8 cellular contexts compared by ENCODE assay signal in the genomic region with DNA sequence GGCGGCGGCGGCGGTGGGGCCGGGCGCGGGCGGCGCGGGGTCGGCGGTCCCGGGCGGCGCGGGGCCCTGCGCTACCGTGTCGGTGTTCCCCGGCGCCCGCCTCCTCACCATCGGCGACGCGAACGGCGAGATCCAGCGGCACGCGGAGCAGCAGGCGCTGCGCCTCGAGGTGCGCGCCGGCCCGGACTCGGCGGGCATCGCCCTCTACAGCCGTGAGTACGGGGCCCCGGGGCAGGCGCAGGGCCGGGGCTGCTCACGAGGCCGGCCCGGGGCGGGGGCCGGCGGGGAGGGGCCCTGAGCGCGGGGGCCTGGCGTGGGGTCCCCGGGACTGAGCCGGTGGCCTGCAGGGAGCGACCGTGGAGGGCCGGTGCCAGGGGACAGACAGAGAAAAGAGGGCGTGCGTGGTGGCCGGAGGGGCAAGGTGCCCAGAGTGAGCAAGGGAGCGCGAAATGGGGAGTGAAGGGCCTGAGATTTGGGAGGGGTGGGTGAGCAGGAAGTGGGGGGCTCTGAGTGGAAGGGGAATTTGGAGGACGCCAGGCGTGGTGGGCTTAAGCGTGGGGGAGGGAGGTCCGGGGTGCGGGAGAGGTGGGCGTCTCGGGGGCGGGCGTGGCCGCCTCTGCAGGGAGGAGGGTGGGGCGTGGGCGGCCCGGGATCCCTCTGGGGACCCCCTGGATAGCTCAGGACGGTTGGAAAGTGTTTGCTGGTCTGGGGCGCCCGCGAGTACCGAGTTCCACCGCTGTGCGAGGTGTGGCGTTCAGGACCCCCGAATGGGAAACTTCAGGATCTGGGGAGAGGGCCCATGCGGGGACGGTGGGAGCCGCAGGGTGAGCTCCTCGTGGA. TPM values are rescaled to one million over a fixed set of nuclear protein-coding genes. Genes with fewer than 3 reads are reported as not detected.
A peak's percentile ranks its signal among the peaks of the same experiment; 100 is the strongest.
DNase-seq lines count a peak whose midpoint lies in the region; ATAC-seq and TF ChIP-seq lines count a peak whose summit lies in the region.

No MANE protein-coding gene starts in this region.

- H3K4me1 Mint-ChIP-seq in naive thymus-derived CD8-positive, alpha-beta T cell: peaks cover 8 to 33% (median 20%) of the 10 kb centered on the region in 4 donors

- H3K4me3 ChIP-seq in A673 (ENCODE audit: low read depth, low read length, poor library complexity, severe bottlenecking): peak overlapping the region; percentile 98
- peak overlapping the region; percentile 96 for H3K4me3 ChIP-seq in HUES6 (ENCODE audit: low read depth, low read length)
- peak overlapping the region; percentile 78 to 80 for H3K4me3 ChIP-seq in esophagus (ENCODE audit: low read depth in 1 of 2, low read length in 2 of 2)
- H3K4me3 ChIP-seq in transverse colon: peak overlapping the region; percentile 75 to 96 (median 89)

- H3K4me1 ChIP-seq in A673 (ENCODE audit: insufficient read depth, low read length, poor library complexity, severe bottlenecking) (peaks cover 11% of the 10 kb centered on the region), HUES6 (ENCODE audit: control insufficient read depth, insufficient read depth, low read length) (peaks cover 3% of the 10 kb centered on the region; the same call in 1 of the 2 replicates), esophagus (ENCODE audit: control insufficient read depth in 2 of 2, insufficient read depth in 2 of 2, low read length in 1 of 2) (peaks cover 0 to 3% of the 10 kb centered on the region in 2 donors), transverse colon (peaks cover 19 to 41% (median 31%) of the 10 kb centered on the region in 4 donors)

- in situ Hi-C loops in transverse colon (cut with MboI; ENCODE audit: low pct_ligation_motif_present in 1 of 4, low pct_unique_long_range_greater_than_20kb in 1 of 4, low sequenced_read_pairs in 3 of 4): loop anchor here in 2 of 4 donors (25.0 kb wide), 1 partner anchor 160 kb away; a partner anchor contains a TSS

- H3K27ac ChIP-seq in A673 (ENCODE audit: low read depth, low read length, poor library complexity, severe bottlenecking) (peak overlapping the region; percentile 98), HUES6 (ENCODE audit: low read depth, low read length) (peak overlapping the region; percentile 76; the same call in 1 of the 2 replicates), esophagus (ENCODE audit: low read depth in 2 of 2, low read length in 1 of 2) (peak overlapping the region; percentile 79 to 83), transverse colon (peak overlapping the region; percentile 88 to 97 (median 92))

- ATAC-seq in GM18907 (IDR thresholded peaks at IDR 0.05; ENCODE audit: unreplicated experiment): peak; percentile 11
- ATAC-seq in naive thymus-derived CD8-positive, alpha-beta T cell: peak in 1 of 2 donors; percentile 7

- POLR2A ChIA-PET in A673 (lab: Charles Lee; ENCODE audit: low non-redundant PET): no interaction called here
- POLR2A ChIA-PET in naive thymus-derived CD8-positive, alpha-beta T cell (lab: Charles Lee): interaction anchor here (1.0 to 2.1 kb wide), 4 partner anchors 8 to 155 kb away, joined by 3 to 8 read pairs (median 6); a partner anchor contains a TSS

- H3K27ac Mint-ChIP-seq in naive thymus-derived CD8-positive, alpha-beta T cell: peak overlapping the region in 9 of 10 donors; percentile 29 to 92 (median 78)

- H3K36me3 ChIP-seq in A673 (ENCODE audit: insufficient read depth, low read length, poor library complexity, severe bottlenecking) (no peaks in the 10 kb centered on the region), HUES6 (ENCODE audit: control insufficient read depth, insufficient read depth, low read length) (no peaks in the 10 kb centered on the region), esophagus (ENCODE audit: control insufficient read depth in 2 of 2, insufficient read depth in 2 of 2, low read length in 1 of 2) (no peaks in the 10 kb centered on the region), transverse colon (no peaks in the 10 kb centered on the region)

- H3K27me3 Mint-ChIP-seq in naive thymus-derived CD8-positive, alpha-beta T cell: no peaks in the 10 kb centered on the region

- intact Hi-C loops in A673 (cut with micrococcal nuclease; ENCODE audit: unreplicated experiment): loop anchor here (5.0 kb wide), 1 partner anchor 55 kb away; a partner anchor contains a TSS
- intact Hi-C loops in transverse colon (cut with DNase I; ENCODE audit: low total_unique reads): loop anchor here (10.0 kb wide), 1 partner anchor 53 kb away; a partner anchor contains a TSS

- CTCF ChIA-PET in A673 (lab: Charles Lee): interaction anchor here (0.6 to 1.6 kb wide), 8 partner anchors 14 to 154 kb away, joined by 3 to 12 read pairs (median 4); a partner anchor contains a TSS

- H3K27me3 ChIP-seq in A673 (replicated peaks; ENCODE audit: insufficient read depth, low read depth, low read length, poor library complexity) (no peaks in the 10 kb centered on the region), HUES6 (ENCODE audit: control insufficient read depth, insufficient read depth, low read length) (no peaks in the 10 kb centered on the region), esophagus (ENCODE audit: control insufficient read depth in 1 of 2, insufficient read depth in 2 of 2, low read length in 2 of 2) (no peaks in the 10 kb centered on the region), transverse colon (no peaks in the 10 kb centered on the region)

- no peaks in the 10 kb centered on the region for H3K9me3 ChIP-seq in A673 (ENCODE audit: low read depth, low read length, poor library complexity, severe bottlenecking)
- no peaks in the 10 kb centered on the region for H3K9me3 ChIP-seq in HUES6 (ENCODE audit: control insufficient read depth, insufficient read depth, low read depth, low read length)
- H3K9me3 ChIP-seq in esophagus (ENCODE audit: control insufficient read depth in 2 of 2, insufficient read depth in 1 of 2, low read depth in 1 of 2, low read length in 1 of 2): no peaks in the 10 kb centered on the region
- H3K9me3 ChIP-seq in transverse colon: no peaks in the 10 kb centered on the region

- TF ChIP-seq CTCF in A673 (conservative IDR thresholded peaks at IDR 0.05; ENCODE audit: low read depth, low read length) (peak; percentile 26; the same call in 1 of the 2 replicates), transverse colon (IDR thresholded peaks at IDR 0.05) (peak; percentile 12 to 66 (median 30))

- TF ChIP-seq POLR2A in transverse colon (IDR thresholded peaks at IDR 0.05): no peak

- no peak for TF ChIP-seq EP300 in transverse colon (IDR thresholded peaks at IDR 0.05; ENCODE audit: low read depth)

- no TSS peak for BruUV-seq in A673 (replicated peaks; lab: Mats Ljungman, UMichigan)

- peak overlapping the region; percentile 71 to 93 (median 82) for H3K4me3 Mint-ChIP-seq in naive thymus-derived CD8-positive, alpha-beta T cell

- no peaks in the 10 kb centered on the region for H3K9me3 Mint-ChIP-seq in naive thymus-derived CD8-positive, alpha-beta T cell

- peaks cover 0 to 2% (median 0%) of the 10 kb centered on the region in 3 donors for H3K36me3 Mint-ChIP-seq in naive thymus-derived CD8-positive, alpha-beta T cell

- H3K9ac ChIP-seq in HUES6 (ENCODE audit: low read length): peak overlapping the region; percentile 88

- 0 to 1% methylated on average over 60 to 91 of the region's 91 CpGs for WGBS in esophagus, 2 donors
- WGBS in transverse colon (ENCODE audit: low coverage in 1 of 2), 2 donors: 1% methylated on average over 45 of the region's 91 CpGs; no CpG with 5 or more reads in 1 of the 2 donors

- DNase-seq in A673 (ENCODE audit: low spot score) (peak; percentile 65), transverse colon (peak; percentile 44), NCI-H2107 treated with DMSO at 0.1 percent for 48 hours (lab: John Stamatoyannopoulos, UW; ENCODE audit: unreplicated experiment) (no peak)
- peak in 2 of 3 experiments; percentile 18 to 40 for DNase-seq in activated CD8-positive, alpha-beta memory T cell treated with anti-CD3 and anti-CD28 coated beads for 48 hours (ENCODE audit: low read depth in 2 of 3, low spot score in 2 of 3)
- DNase-seq in naive thymus-derived CD8-positive, alpha-beta T cell: peak in 7 of 10 donors; percentile 13 to 38 (median 31)

RNA-seq across cellular contexts. Expression of a gene that starts 0.6 kb away (rescaled TPM):
- total RNA-seq in A673 (2021): 78.7 and 81.5 TPM in 2 replicates
- polyA plus RNA-seq in esophagus: 10 to 100 TPM; 28.5 to 35.7 TPM
- total RNA-seq in naive thymus-derived CD8-positive, alpha-beta T cell: 10 to 100 TPM; 25.8 to 26.5 TPM
- polyA plus RNA-seq in naive thymus-derived CD8-positive, alpha-beta T cell: under 1 TPM; 0.30 to 0.59 (median 0.40) TPM
- 10 to 100 TPM; 24.9 to 47.6 (median 35.6) TPM for total RNA-seq in transverse colon

RNA-seq across cellular contexts. Expression of a gene that starts 23.7 kb away (rescaled TPM):
- not detected in 2 replicates for total RNA-seq in A673 (2021)
- under 1 TPM; 0.19 to 0.20 TPM for polyA plus RNA-seq in esophagus
- under 1 TPM; 0.41 to 0.60 TPM for total RNA-seq in naive thymus-derived CD8-positive, alpha-beta T cell
- under 1 TPM in 1 of 3 donors, not detected in 2; 0.17 TPM for polyA plus RNA-seq in naive thymus-derived CD8-positive, alpha-beta T cell
- 1 to 10 TPM in 1 of 4 donors, under 1 TPM in 2, not detected in 1; 0.79 to 1.8 (median 0.96) TPM for total RNA-seq in transverse colon

RNA-seq across cellular contexts. Expression of a gene that starts 35.9 kb away (rescaled TPM):
- total RNA-seq in A673 (2021) (23.1 and 27.3 TPM in 2 replicates), transverse colon (10 to 100 TPM in 3 of 4 donors, 1 to 10 TPM in 1; 2.8 to 40.4 (median 24.4) TPM)
- polyA plus RNA-seq in esophagus: 10 to 100 TPM in 1 of 2 donors, 1 to 10 TPM in 1; 9.9 to 20.4 TPM
- 1 to 10 TPM; 6.7 to 8.9 TPM for total RNA-seq in naive thymus-derived CD8-positive, alpha-beta T cell
- 10 to 100 TPM; 23.7 to 26.3 (median 25.0) TPM for polyA plus RNA-seq in naive thymus-derived CD8-positive, alpha-beta T cell

RNA-seq across cellular contexts. Expression of a gene that starts 56.5 kb away (rescaled TPM):
- total RNA-seq in A673 (2021) (24.5 and 24.6 TPM in 2 replicates), transverse colon (100 to 1,000 TPM in 1 of 4 donors, 10 to 100 TPM in 3; 23.6 to 134 (median 58.4) TPM)
- polyA plus RNA-seq in esophagus: 10 to 100 TPM; 37.3 to 47.7 TPM
- 10 to 100 TPM; 31.0 to 32.0 TPM for total RNA-seq in naive thymus-derived CD8-positive, alpha-beta T cell
- 10 to 100 TPM; 12.0 to 18.2 (median 15.4) TPM for polyA plus RNA-seq in naive thymus-derived CD8-positive, alpha-beta T cell

RNA-seq across cellular contexts. Expression of a gene that starts 56.7 kb away (rescaled TPM):
- total RNA-seq in A673 (2021) (30.0 and 32.5 TPM in 2 replicates), transverse colon (10 to 100 TPM; 40.0 to 45.3 (median 43.2) TPM)
- polyA plus RNA-seq in esophagus: 10 to 100 TPM; 14.1 to 16.7 TPM
- total RNA-seq in naive thymus-derived CD8-positive, alpha-beta T cell: 10 to 100 TPM; 32.9 TPM
- 10 to 100 TPM; 23.8 to 40.9 (median 32.0) TPM for polyA plus RNA-seq in naive thymus-derived CD8-positive, alpha-beta T cell
